In genomic region chr7:122304996-122305421, GRCh38 we compare ENCODE assay signal across 12 cellular contexts. TPM values are rescaled to one million over a fixed set of nuclear protein-coding genes. Genes with fewer than 3 reads are reported as not detected.
DNase-seq lines count a peak whose midpoint lies in the region; ATAC-seq, FAIRE-seq and TF ChIP-seq lines count a peak whose summit lies in the region.
"Had no signal": no experiment of that assay in that cellular context is flagged by ENCODE, and none has a peak within 500 bp of the region (broad histone marks: within the 10 kb centered on the region; RNA-seq: fewer than 3 reads in every experiment).

No MANE protein-coding gene starts in this region.

- H3K4me1 Mint-ChIP-seq in activated T-cell treated with anti-CD3 and anti-CD28 coated beads, Interleukin-2, amount 50 U/mL, for 4 hours (ENCODE audit: low read depth): no peaks in the 10 kb centered on the region

- CTCF ChIA-PET in HepG2 (lab: Yijun Ruan, JAX; ENCODE audit: low intra/inter-chr PET ratio, low total read pairs): no interaction called here

- H2AFZ ChIP-seq in HepG2 (ENCODE audit: low read length) (no peak overlapping the region), smooth muscle cell (ENCODE audit: low read depth) (no peak overlapping the region)

- H3K9me3 ChIP-seq in body of pancreas (peaks cover 0 to 5% (median 0%) of the 10 kb centered on the region in 3 donors), HepG2 (ENCODE audit: low read length) (no peaks in the 10 kb centered on the region), smooth muscle cell (replicated peaks; ENCODE audit: low read depth) (no peaks in the 10 kb centered on the region)
- H3K9me3 ChIP-seq: transverse colon had no signal

- no peaks in the 10 kb centered on the region for H3K79me2 ChIP-seq in HepG2 (ENCODE audit: insufficient read depth, low read length)
- no peaks in the 10 kb centered on the region for H3K79me2 ChIP-seq in smooth muscle cell (ENCODE audit: low read depth)

- intact Hi-C loops in body of pancreas (cut with DNase I): no loop called here
- intact Hi-C loops in HepG2 (cut with micrococcal nuclease; ENCODE audit: unreplicated experiment): loop anchor here (5.0 kb wide), 1 partner anchor 227 kb away; no protein-coding TSS in a partner anchor

- no peak for FAIRE-seq in HepG2 (lab: Jason Lieb, UNC)

- DNase-seq in NCI-H1417 (lab: John Stamatoyannopoulos, UW) (peak in 2 of 3 experiments; percentile 82 to 84), NCI-H1417 treated with DMSO at 0.1 percent for 48 hours (lab: John Stamatoyannopoulos, UW) (no peak), body of pancreas (peak in 1 of 4 donors; percentile 10), HepG2 (ENCODE audit: low spot score) (no peak), smooth muscle cell (lab: John Stamatoyannopoulos, UW; ENCODE audit: unreplicated experiment) (no peak), DMS79 treated with DMSO at 0.1 percent for 48 hours (lab: John Stamatoyannopoulos, UW) (no peak)
- DNase-seq in activated T-cell treated with anti-CD3 and anti-CD28 coated beads, Interleukin-2, amount 50 U/mL, for 4 hours: no peak
- DNase-seq: stimulated activated CD4-positive, alpha-beta T cell treated with anti-CD3 and anti-CD28 coated beads, Interleukin-2, amount 100 ng/mL, for 24 hours; transverse colon had no signal

- 0 to 1% methylated on average over 2 to 24 of the region's 24 CpGs for WGBS in body of pancreas, 2 donors
- 7% methylated on average over 17 of the region's 24 CpGs for WGBS in HepG2 (ENCODE audit: low lambda C conversion rate)
- WGBS in smooth muscle cell (ENCODE audit: low lambda C conversion rate): 2% methylated on average over 24 of the region's 24 CpGs

- POLR2A ChIA-PET in HepG2 (lab: Yijun Ruan, JAX): no interaction called here

- no peak for TF ChIP-seq RAD21 in HepG2 (CRISPR knock-in tag; IDR thresholded peaks at IDR 0.05)

- H4K20me1 ChIP-seq in HepG2 (ENCODE audit: insufficient read depth, low read length) (no peaks in the 10 kb centered on the region), smooth muscle cell (ENCODE audit: low read depth) (no peaks in the 10 kb centered on the region)

- BruUV-seq in HepG2 (replicated peaks; lab: Mats Ljungman, UMichigan): no TSS peak

- no peaks in the 10 kb centered on the region for H3K9me3 Mint-ChIP-seq in activated T-cell treated with anti-CD3 and anti-CD28 coated beads, Interleukin-2, amount 50 U/mL, for 4 hours

- TF ChIP-seq CTCF in body of pancreas (IDR thresholded peaks at IDR 0.05) (no peak), HepG2 (CRISPR knock-in tag; IDR thresholded peaks at IDR 0.05) (no peak), smooth muscle cell (IDR thresholded peaks at IDR 0.05; ENCODE audit: borderline replicate concordance, insufficient read depth, poor library complexity, severe bottlenecking) (no peak)

- H3K4me2 ChIP-seq in HepG2 (ENCODE audit: low read depth, low read length) (peak overlapping the region; percentile 62), smooth muscle cell (peak overlapping the region; percentile 79)

- peaks cover 0 to 78% of the 10 kb centered on the region in 2 donors for H3K27me3 ChIP-seq in body of pancreas
- H3K27me3 ChIP-seq in HepG2 (ENCODE audit: control insufficient read depth in 1 of 2, insufficient read depth in 2 of 2, low read length in 2 of 2): peaks cover 15 to 88% of the 10 kb centered on the region in 2 experiments
- peaks cover 100% of the 10 kb centered on the region for H3K27me3 ChIP-seq in smooth muscle cell (ENCODE audit: low read depth)

- no peak overlapping the region for H3K4me3 Mint-ChIP-seq in activated T-cell treated with anti-CD3 and anti-CD28 coated beads, Interleukin-2, amount 50 U/mL, for 4 hours
- H3K4me3 Mint-ChIP-seq: activated T-helper 1 cell treated with anti-CD3 and anti-CD28 coated beads, Interleukin-12 subunit alpha, Interleukin-12 subunit beta, Interleukin-2, Interleukin-4 antibody, amounts not matched to agents 30 ng/mL and 10 ng/mL and 1 ng/mL, durations not matched to agents 14 hours and 24 hours and 36 hours had no signal

- ATAC-seq in body of pancreas (peak; percentile 54), HepG2 (peak; percentile 19), GM21447 (IDR thresholded peaks at IDR 0.05; ENCODE audit: unreplicated experiment) (no peak)
- no peak for ATAC-seq in activated T-cell treated with anti-CD3 and anti-CD28 coated beads, Interleukin-2, amount 50 U/mL, for 4 hours

- no peaks in the 10 kb centered on the region for H3K36me3 Mint-ChIP-seq in activated T-cell treated with anti-CD3 and anti-CD28 coated beads, Interleukin-2, amount 50 U/mL, for 4 hours (ENCODE audit: insufficient read depth)

- no peak for TF ChIP-seq EP300 in HepG2 (IDR thresholded peaks at IDR 0.05; ENCODE audit: low read depth in 2 of 2, low read length in 2 of 2)
- TF ChIP-seq EP300 in HepG2 (CRISPR knock-in tag; IDR thresholded peaks at IDR 0.05; ENCODE audit: borderline replicate concordance): no peak

- H3K4me3 ChIP-seq in body of pancreas: no peak overlapping the region
- peak overlapping the region in 2 of 3 experiments; percentile 30 to 43; a peak in 4 of 6 replicates for H3K4me3 ChIP-seq in HepG2 (replicated peaks in 1 of 3; ENCODE audit: insufficient read depth in 1 of 3, low read depth in 2 of 3, low read length in 3 of 3)
- H3K4me3 ChIP-seq in smooth muscle cell: peak overlapping the region; percentile 25

- H3K36me3 ChIP-seq in body of pancreas (replicated peaks in 1 of 2; ENCODE audit: insufficient read depth in 1 of 2, low read depth in 2 of 2): no peaks in the 10 kb centered on the region
- H3K36me3 ChIP-seq in HepG2 (replicated peaks in 1 of 2; ENCODE audit: control insufficient read depth in 1 of 2, insufficient read depth in 2 of 2, low read length in 2 of 2): no peaks in the 10 kb centered on the region
- H3K36me3 ChIP-seq in smooth muscle cell (ENCODE audit: low read depth): no peaks in the 10 kb centered on the region
- H3K36me3 ChIP-seq: transverse colon had no signal

- in situ Hi-C loops in HepG2 (cut with HindIII; ENCODE audit: extremely low pct_ligation_motif_present, low pct_unique_long_range_greater_than_20kb): no loop called here

- no peaks in the 10 kb centered on the region for H3F3A ChIP-seq in smooth muscle cell (ENCODE audit: low read depth)

- peaks cover 43% of the 10 kb centered on the region for H3K4me1 ChIP-seq in body of pancreas
- peaks cover 20% of the 10 kb centered on the region for H3K4me1 ChIP-seq in HepG2 (ENCODE audit: insufficient read depth, low read length)
- H3K4me1 ChIP-seq in smooth muscle cell (ENCODE audit: low read depth): peaks cover 2% of the 10 kb centered on the region

- peaks cover 84% of the 10 kb centered on the region for H3K27me3 Mint-ChIP-seq in activated T-cell treated with anti-CD3 and anti-CD28 coated beads, Interleukin-2, amount 50 U/mL, for 4 hours (ENCODE audit: low read depth)

- no peak for TF ChIP-seq POLR2A in body of pancreas (IDR thresholded peaks at IDR 0.05)
- no peak for TF ChIP-seq POLR2A in HepG2 (IDR thresholded peaks at IDR 0.05; ENCODE audit: insufficient read depth in 1 of 2, low read depth in 2 of 2, low read length in 2 of 2)

- H3K9ac ChIP-seq in HepG2 (ENCODE audit: insufficient read depth, low read depth, low read length) (no peak overlapping the region), smooth muscle cell (ENCODE audit: low read depth) (no peak overlapping the region)

- H3K27ac ChIP-seq in body of pancreas (no peak overlapping the region), HepG2 (ENCODE audit: extremely low read length, insufficient read depth, low read length) (no peak overlapping the region), smooth muscle cell (ENCODE audit: low read depth) (no peak overlapping the region)
- H3K27ac ChIP-seq: transverse colon had no signal

TF ChIP-seq in HepG2, 621 proteins besides CTCF, POLR2A, EP300 and RAD21:
- TF ChIP-seq EZH2 (conservative IDR thresholded peaks at IDR 0.05; ENCODE audit: low read depth, low read length) (0 out of 2 replicates have a peak, but pooled peaks have one; percentile 2), ZNF768 (CRISPR knock-in tag; IDR thresholded peaks at IDR 0.05) (no peak)

RNA-seq across cellular contexts. Expression of gene FEZF1, which starts 0.5 kb away (rescaled TPM):
- total RNA-seq in body of pancreas (not detected), HepG2 (2016; rRNA removed; fragmentation: Illumina TruSeq; extraction: Trizol) (not detected in 2 replicates), smooth muscle cell (not detected in 2 replicates)
- not detected in 2 replicates for total RNA-seq in HepG2 (2016; cell fraction: cytosol; rRNA removed; fragmentation: Illumina TruSeq; extraction: Trizol; ENCODE audit: low read depth)
- not detected in 2 replicates for total RNA-seq in HepG2 (2016; cell fraction: insoluble cytoplasmic fraction; rRNA removed; fragmentation: Illumina TruSeq; extraction: Trizol)
- total RNA-seq in HepG2 (2016; cell fraction: membrane; rRNA removed; fragmentation: Illumina TruSeq; extraction: Trizol): not detected in 2 replicates
- not detected in 2 replicates for total RNA-seq in HepG2 (2016; cell fraction: nucleus; rRNA removed; fragmentation: Illumina TruSeq; extraction: Trizol)
- polyA plus RNA-seq in HepG2 (2011; rRNA removed) (not detected in 2 replicates), smooth muscle cell (0.18 TPM in 1 of 2 replicates, not detected in the other)
- not detected in 2 replicates for polyA plus RNA-seq in HepG2 (2011; cell fraction: cytosol; rRNA removed)
- polyA plus RNA-seq in HepG2 (2011; cell fraction: nucleus; rRNA removed): not detected in 2 replicates
- polyA plus RNA-seq in HepG2 (2012): not detected in 2 replicates
- not detected in 2 replicates for polyA plus RNA-seq in HepG2 (2016; cell fraction: cytosol; fragmentation: Illumina TruSeq; extraction: Trizol; ENCODE audit: low read depth)
- not detected in 2 replicates for polyA plus RNA-seq in HepG2 (2016; cell fraction: insoluble cytoplasmic fraction; fragmentation: Illumina TruSeq; extraction: Trizol; ENCODE audit: low read depth)
- not detected in 2 replicates for polyA plus RNA-seq in HepG2 (2016; cell fraction: membrane; fragmentation: Illumina TruSeq; extraction: Trizol; ENCODE audit: low read depth)
- polyA plus RNA-seq in HepG2 (2016; cell fraction: nucleus; fragmentation: Illumina TruSeq; extraction: Trizol; ENCODE audit: insufficient read depth, low read depth): not detected in 2 replicates
- not detected in 2 replicates for polyA minus RNA-seq in HepG2 (2011; rRNA and poly(A)+ RNA removed; ENCODE audit: low replicate concordance)
- polyA minus RNA-seq in HepG2 (2011; cell fraction: cytosol; rRNA and poly(A)+ RNA removed): not detected in 2 replicates
- polyA minus RNA-seq in HepG2 (2011; cell fraction: nucleus; rRNA and poly(A)+ RNA removed): not detected in 2 replicates
- not detected for total RNA-seq in activated T-cell treated with anti-CD3 and anti-CD28 coated beads, Interleukin-2, amount 50 U/mL, for 4 hours
- total RNA-seq: activated T-helper 1 cell treated with anti-CD3 and anti-CD28 coated beads, Interleukin-12 subunit alpha, Interleukin-12 subunit beta, Interleukin-2, Interleukin-4 antibody, amounts not matched to agents 30 ng/mL and 10 ng/mL and 1 ng/mL, durations not matched to agents 14 hours and 24 hours and 36 hours; lung microvascular endothelial cell; transverse colon had no signal

Comparison
In these comparisons a context has a peak if more than half of its experiments do, and no peak if none do; other contexts are left out.
1. DNase-seq: peak in NCI-H1417 (2 of 3); none in NCI-H1417 treated with DMSO at 0.1 percent for 48 hours (single experiment), HepG2 (single experiment), smooth muscle cell (single experiment), activated T-cell treated with anti-CD3 and anti-CD28 coated beads, Interleukin-2, amount 50 U/mL, for 4 hours (single experiment) and DMS79 treated with DMSO at 0.1 percent for 48 hours (single experiment).
2. ATAC-seq: peak in body of pancreas (single experiment) and HepG2 (single experiment); none in GM21447 (single experiment) and activated T-cell treated with anti-CD3 and anti-CD28 coated beads, Interleukin-2, amount 50 U/mL, for 4 hours (0 of 2).
3. H3K4me3 ChIP-seq: peak in HepG2 (2 of 3) and smooth muscle cell (single experiment); none in body of pancreas (0 of 2).